Comparison of ENCODE assay signal across 1 cellular context in the genomic region with DNA sequence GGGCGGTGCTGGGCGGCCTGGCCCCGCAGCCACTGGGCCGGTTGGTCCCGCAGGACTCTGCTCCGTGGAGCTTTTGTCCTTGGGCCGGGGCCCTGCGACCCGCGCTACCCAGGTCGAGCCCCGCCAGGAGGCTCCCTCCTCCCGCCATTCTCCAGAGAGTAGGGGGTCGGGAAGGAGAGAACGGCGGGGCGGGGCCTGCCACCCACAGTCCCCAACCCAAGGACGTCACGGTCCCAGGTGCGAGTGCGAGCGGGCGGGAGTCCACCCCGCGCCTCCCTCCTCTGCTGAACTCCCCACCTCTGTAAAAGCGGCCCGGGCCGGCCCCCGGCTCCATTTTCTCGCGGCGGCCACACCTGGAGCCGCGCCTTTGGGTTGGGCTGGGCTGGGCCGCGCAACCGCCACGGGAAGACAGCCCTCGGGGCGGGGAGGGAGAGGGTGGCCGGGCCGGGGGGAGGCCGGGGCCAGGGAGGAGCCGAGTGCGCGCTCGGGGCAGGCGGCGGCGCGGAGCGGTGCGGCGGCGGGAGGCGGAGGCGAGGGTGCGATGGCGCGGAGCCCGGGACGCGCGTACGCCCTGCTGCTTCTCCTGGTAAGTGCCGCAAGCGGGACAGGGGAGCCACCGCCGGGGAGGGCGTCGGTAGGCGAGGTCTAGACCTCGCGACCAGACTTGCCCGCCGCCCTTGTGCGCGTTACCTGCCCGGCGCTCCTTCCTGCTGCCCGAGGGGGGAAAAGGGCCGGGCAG.
A peak's percentile ranks its signal among the peaks of the same experiment; 100 is the strongest.
TF ChIP-seq lines count a peak whose summit lies in the region.

A gene (plus strand): TSS at position 467 of the 739 bp plus-strand sequence. CDS start 75 bp downstream, at position 542.

TF ChIP-seq in K562, 482 proteins besides CTCF, POLR2A, EP300 and RAD21 (continued from another document and continues in another):
- TF ChIP-seq, protein P1, sequence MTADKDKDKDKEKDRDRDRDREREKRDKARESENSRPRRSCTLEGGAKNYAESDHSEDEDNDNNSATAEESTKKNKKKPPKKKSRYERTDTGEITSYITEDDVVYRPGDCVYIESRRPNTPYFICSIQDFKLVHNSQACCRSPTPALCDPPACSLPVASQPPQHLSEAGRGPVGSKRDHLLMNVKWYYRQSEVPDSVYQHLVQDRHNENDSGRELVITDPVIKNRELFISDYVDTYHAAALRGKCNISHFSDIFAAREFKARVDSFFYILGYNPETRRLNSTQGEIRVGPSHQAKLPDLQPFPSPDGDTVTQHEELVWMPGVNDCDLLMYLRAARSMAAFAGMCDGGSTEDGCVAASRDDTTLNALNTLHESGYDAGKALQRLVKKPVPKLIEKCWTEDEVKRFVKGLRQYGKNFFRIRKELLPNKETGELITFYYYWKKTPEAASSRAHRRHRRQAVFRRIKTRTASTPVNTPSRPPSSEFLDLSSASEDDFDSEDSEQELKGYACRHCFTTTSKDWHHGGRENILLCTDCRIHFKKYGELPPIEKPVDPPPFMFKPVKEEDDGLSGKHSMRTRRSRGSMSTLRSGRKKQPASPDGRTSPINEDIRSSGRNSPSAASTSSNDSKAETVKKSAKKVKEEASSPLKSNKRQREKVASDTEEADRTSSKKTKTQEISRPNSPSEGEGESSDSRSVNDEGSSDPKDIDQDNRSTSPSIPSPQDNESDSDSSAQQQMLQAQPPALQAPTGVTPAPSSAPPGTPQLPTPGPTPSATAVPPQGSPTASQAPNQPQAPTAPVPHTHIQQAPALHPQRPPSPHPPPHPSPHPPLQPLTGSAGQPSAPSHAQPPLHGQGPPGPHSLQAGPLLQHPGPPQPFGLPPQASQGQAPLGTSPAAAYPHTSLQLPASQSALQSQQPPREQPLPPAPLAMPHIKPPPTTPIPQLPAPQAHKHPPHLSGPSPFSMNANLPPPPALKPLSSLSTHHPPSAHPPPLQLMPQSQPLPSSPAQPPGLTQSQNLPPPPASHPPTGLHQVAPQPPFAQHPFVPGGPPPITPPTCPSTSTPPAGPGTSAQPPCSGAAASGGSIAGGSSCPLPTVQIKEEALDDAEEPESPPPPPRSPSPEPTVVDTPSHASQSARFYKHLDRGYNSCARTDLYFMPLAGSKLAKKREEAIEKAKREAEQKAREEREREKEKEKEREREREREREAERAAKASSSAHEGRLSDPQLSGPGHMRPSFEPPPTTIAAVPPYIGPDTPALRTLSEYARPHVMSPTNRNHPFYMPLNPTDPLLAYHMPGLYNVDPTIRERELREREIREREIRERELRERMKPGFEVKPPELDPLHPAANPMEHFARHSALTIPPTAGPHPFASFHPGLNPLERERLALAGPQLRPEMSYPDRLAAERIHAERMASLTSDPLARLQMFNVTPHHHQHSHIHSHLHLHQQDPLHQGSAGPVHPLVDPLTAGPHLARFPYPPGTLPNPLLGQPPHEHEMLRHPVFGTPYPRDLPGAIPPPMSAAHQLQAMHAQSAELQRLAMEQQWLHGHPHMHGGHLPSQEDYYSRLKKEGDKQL (CRISPR knock-in tag; IDR thresholded peaks at IDR 0.05; ENCODE audit: borderline replicate concordance) = no peak
- no peak for TF ChIP-seq ZNF316 (IDR thresholded peaks at IDR 0.05)
- peak; percentile 28 for TF ChIP-seq FIP1L1 (IDR thresholded peaks at IDR 0.05; ENCODE audit: low read depth, low read length, poor library complexity, severe bottlenecking)
- TF ChIP-seq, protein P2, sequence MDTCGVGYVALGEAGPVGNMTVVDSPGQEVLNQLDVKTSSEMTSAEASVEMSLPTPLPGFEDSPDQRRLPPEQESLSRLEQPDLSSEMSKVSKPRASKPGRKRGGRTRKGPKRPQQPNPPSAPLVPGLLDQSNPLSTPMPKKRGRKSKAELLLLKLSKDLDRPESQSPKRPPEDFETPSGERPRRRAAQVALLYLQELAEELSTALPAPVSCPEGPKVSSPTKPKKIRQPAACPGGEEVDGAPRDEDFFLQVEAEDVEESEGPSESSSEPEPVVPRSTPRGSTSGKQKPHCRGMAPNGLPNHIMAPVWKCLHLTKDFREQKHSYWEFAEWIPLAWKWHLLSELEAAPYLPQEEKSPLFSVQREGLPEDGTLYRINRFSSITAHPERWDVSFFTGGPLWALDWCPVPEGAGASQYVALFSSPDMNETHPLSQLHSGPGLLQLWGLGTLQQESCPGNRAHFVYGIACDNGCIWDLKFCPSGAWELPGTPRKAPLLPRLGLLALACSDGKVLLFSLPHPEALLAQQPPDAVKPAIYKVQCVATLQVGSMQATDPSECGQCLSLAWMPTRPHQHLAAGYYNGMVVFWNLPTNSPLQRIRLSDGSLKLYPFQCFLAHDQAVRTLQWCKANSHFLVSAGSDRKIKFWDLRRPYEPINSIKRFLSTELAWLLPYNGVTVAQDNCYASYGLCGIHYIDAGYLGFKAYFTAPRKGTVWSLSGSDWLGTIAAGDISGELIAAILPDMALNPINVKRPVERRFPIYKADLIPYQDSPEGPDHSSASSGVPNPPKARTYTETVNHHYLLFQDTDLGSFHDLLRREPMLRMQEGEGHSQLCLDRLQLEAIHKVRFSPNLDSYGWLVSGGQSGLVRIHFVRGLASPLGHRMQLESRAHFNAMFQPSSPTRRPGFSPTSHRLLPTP (IDR thresholded peaks at IDR 0.05; ENCODE audit: borderline replicate concordance, extremely low read depth, insufficient read length) = no peak
- peak; percentile 41 for TF ChIP-seq E2F3 (CRISPR knock-in tag; IDR thresholded peaks at IDR 0.05)
- TF ChIP-seq ZNF354B (CRISPR knock-in tag; IDR thresholded peaks at IDR 0.05) = no peak
- no peak for TF ChIP-seq ZZZ3 (IDR thresholded peaks at IDR 0.05)
- TF ChIP-seq, protein P3, sequence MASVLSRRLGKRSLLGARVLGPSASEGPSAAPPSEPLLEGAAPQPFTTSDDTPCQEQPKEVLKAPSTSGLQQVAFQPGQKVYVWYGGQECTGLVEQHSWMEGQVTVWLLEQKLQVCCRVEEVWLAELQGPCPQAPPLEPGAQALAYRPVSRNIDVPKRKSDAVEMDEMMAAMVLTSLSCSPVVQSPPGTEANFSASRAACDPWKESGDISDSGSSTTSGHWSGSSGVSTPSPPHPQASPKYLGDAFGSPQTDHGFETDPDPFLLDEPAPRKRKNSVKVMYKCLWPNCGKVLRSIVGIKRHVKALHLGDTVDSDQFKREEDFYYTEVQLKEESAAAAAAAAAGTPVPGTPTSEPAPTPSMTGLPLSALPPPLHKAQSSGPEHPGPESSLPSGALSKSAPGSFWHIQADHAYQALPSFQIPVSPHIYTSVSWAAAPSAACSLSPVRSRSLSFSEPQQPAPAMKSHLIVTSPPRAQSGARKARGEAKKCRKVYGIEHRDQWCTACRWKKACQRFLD (CRISPR knock-in tag; IDR thresholded peaks at IDR 0.05) = peak; percentile 22; the same call in 1 of the 2 replicates
- peak in 1 of 2 experiments; percentile 66 for TF ChIP-seq NRF1 (conservative IDR thresholded peaks at IDR 0.05 in 1 of 2, IDR thresholded peaks at IDR 0.05 in 1 of 2)
- TF ChIP-seq, protein P4, sequence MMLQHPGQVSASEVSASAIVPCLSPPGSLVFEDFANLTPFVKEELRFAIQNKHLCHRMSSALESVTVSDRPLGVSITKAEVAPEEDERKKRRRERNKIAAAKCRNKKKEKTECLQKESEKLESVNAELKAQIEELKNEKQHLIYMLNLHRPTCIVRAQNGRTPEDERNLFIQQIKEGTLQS (IDR thresholded peaks at IDR 0.05) = no peak
- TF ChIP-seq, protein P4 (CRISPR knock-in tag; conservative IDR thresholded peaks at IDR 0.05) = no peak
- no peak for TF ChIP-seq ZBTB8A (IDR thresholded peaks at IDR 0.05; ENCODE audit: partially characterized antibody)
- no peak for TF ChIP-seq ETS2 (tag; IDR thresholded peaks at IDR 0.05; ENCODE audit: borderline replicate concordance, poor library complexity, severe bottlenecking)
- TF ChIP-seq, protein P5, sequence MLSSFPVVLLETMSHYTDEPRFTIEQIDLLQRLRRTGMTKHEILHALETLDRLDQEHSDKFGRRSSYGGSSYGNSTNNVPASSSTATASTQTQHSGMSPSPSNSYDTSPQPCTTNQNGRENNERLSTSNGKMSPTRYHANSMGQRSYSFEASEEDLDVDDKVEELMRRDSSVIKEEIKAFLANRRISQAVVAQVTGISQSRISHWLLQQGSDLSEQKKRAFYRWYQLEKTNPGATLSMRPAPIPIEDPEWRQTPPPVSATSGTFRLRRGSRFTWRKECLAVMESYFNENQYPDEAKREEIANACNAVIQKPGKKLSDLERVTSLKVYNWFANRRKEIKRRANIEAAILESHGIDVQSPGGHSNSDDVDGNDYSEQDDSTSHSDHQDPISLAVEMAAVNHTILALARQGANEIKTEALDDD (IDR thresholded peaks at IDR 0.05) = no peak
- no peak for TF ChIP-seq EGR1 (conservative IDR thresholded peaks at IDR 0.05)
- no peak for TF ChIP-seq RCOR1 (IDR thresholded peaks at IDR 0.05; ENCODE audit: borderline replicate concordance in 1 of 2, low read depth in 2 of 2, low read length in 2 of 2)
- TF ChIP-seq STAT5A (IDR thresholded peaks at IDR 0.05; ENCODE audit: borderline replicate concordance, low read length) = no peak
- TF ChIP-seq, protein P6, sequence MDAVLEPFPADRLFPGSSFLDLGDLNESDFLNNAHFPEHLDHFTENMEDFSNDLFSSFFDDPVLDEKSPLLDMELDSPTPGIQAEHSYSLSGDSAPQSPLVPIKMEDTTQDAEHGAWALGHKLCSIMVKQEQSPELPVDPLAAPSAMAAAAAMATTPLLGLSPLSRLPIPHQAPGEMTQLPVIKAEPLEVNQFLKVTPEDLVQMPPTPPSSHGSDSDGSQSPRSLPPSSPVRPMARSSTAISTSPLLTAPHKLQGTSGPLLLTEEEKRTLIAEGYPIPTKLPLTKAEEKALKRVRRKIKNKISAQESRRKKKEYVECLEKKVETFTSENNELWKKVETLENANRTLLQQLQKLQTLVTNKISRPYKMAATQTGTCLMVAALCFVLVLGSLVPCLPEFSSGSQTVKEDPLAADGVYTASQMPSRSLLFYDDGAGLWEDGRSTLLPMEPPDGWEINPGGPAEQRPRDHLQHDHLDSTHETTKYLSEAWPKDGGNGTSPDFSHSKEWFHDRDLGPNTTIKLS (IDR thresholded peaks at IDR 0.05; ENCODE audit: borderline replicate concordance, low read depth) = peak; percentile 37; the same call in 1 of the 2 replicates
- TF ChIP-seq, protein P7, sequence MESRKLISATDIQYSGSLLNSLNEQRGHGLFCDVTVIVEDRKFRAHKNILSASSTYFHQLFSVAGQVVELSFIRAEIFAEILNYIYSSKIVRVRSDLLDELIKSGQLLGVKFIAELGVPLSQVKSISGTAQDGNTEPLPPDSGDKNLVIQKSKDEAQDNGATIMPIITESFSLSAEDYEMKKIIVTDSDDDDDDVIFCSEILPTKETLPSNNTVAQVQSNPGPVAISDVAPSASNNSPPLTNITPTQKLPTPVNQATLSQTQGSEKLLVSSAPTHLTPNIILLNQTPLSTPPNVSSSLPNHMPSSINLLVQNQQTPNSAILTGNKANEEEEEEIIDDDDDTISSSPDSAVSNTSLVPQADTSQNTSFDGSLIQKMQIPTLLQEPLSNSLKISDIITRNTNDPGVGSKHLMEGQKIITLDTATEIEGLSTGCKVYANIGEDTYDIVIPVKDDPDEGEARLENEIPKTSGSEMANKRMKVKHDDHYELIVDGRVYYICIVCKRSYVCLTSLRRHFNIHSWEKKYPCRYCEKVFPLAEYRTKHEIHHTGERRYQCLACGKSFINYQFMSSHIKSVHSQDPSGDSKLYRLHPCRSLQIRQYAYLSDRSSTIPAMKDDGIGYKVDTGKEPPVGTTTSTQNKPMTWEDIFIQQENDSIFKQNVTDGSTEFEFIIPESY (CRISPR knock-in tag; IDR thresholded peaks at IDR 0.05) = no peak
- TF ChIP-seq ZNF311 (CRISPR knock-in tag; IDR thresholded peaks at IDR 0.05) = no peak
- TF ChIP-seq, protein P8, sequence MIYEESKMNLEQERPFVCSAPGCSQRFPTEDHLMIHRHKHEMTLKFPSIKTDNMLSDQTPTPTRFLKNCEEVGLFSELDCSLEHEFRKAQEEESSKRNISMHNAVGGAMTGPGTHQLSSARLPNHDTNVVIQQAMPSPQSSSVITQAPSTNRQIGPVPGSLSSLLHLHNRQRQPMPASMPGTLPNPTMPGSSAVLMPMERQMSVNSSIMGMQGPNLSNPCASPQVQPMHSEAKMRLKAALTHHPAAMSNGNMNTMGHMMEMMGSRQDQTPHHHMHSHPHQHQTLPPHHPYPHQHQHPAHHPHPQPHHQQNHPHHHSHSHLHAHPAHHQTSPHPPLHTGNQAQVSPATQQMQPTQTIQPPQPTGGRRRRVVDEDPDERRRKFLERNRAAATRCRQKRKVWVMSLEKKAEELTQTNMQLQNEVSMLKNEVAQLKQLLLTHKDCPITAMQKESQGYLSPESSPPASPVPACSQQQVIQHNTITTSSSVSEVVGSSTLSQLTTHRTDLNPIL (CRISPR knock-in tag; IDR thresholded peaks at IDR 0.05) = no peak
- TF ChIP-seq TAF9B (IDR thresholded peaks at IDR 0.05; ENCODE audit: partially characterized antibody) = no peak
- peak; percentile 63 for TF ChIP-seq TAF1 (IDR thresholded peaks at IDR 0.05; ENCODE audit: control insufficient read depth, extremely low read depth, insufficient read depth, low read length, severe bottlenecking)
- TF ChIP-seq KAT7 (CRISPR knock-in tag; IDR thresholded peaks at IDR 0.05; ENCODE audit: borderline replicate concordance) = peak; percentile 63; the same call in 1 of the 2 replicates
- no peak for TF ChIP-seq CC2D1A (IDR thresholded peaks at IDR 0.05)
- TF ChIP-seq MAFF (IDR thresholded peaks at IDR 0.05; ENCODE audit: low read length) = no peak
- TF ChIP-seq RHOXF2B (CRISPR knock-in tag; conservative IDR thresholded peaks at IDR 0.05) = no peak
- 0 out of 2 replicates have a peak, but pooled peaks have one; percentile 52 for TF ChIP-seq ZBTB17 (CRISPR knock-in tag; IDR thresholded peaks at IDR 0.05)
- TF ChIP-seq MYC (IDR thresholded peaks at IDR 0.05; ENCODE audit: low read depth, low read length) = 0 out of 2 replicates have a peak, but pooled peaks have one; percentile 27
- peak; percentile 74; the same call in 1 of the 2 replicates for TF ChIP-seq MYC (CRISPR knock-in tag; IDR thresholded peaks at IDR 0.05; ENCODE audit: borderline replicate concordance, low read depth)
- peak; percentile 68 for TF ChIP-seq ZNF589 (CRISPR knock-in tag; IDR thresholded peaks at IDR 0.05; ENCODE audit: low read depth)
- no peak for TF ChIP-seq RBM25 (IDR thresholded peaks at IDR 0.05; ENCODE audit: low read depth, low read length, severe bottlenecking)
- no peak for TF ChIP-seq TFAM (CRISPR knock-in tag; conservative IDR thresholded peaks at IDR 0.05)
- TF ChIP-seq ZNF274 (IDR thresholded peaks at IDR 0.05; ENCODE audit: borderline replicate concordance, low read depth, low read length) = no peak
- no peak; the same call in 1 of the 2 replicates for TF ChIP-seq ESRRA (IDR thresholded peaks at IDR 0.05; ENCODE audit: borderline replicate concordance, low read depth)
- TF ChIP-seq, protein P9, sequence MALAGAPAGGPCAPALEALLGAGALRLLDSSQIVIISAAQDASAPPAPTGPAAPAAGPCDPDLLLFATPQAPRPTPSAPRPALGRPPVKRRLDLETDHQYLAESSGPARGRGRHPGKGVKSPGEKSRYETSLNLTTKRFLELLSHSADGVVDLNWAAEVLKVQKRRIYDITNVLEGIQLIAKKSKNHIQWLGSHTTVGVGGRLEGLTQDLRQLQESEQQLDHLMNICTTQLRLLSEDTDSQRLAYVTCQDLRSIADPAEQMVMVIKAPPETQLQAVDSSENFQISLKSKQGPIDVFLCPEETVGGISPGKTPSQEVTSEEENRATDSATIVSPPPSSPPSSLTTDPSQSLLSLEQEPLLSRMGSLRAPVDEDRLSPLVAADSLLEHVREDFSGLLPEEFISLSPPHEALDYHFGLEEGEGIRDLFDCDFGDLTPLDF (CRISPR knock-in tag; IDR thresholded peaks at IDR 0.05) = peak; percentile 31; the same call in 1 of the 2 replicates
- TF ChIP-seq KLF13 (tag; IDR thresholded peaks at IDR 0.05; ENCODE audit: borderline replicate concordance, low read depth) = no peak
